1 cellular context compared by ENCODE assay signal in genomic region chr19:45510352-45510751, GRCh38.
TF ChIP-seq lines count a peak whose summit lies in the region.

No MANE protein-coding gene starts in this region.

TF ChIP-seq in HepG2, 621 proteins besides CTCF, POLR2A, EP300 and RAD21:
- 0 out of 2 replicates have a peak, but pooled peaks have one; percentile 6 for TF ChIP-seq NKX3-1 (CRISPR knock-in tag; IDR thresholded peaks at IDR 0.05)
